15 cellular contexts compared by ENCODE assay signal in genomic region chr16:77443834-77444460, GRCh38. TPM values are rescaled to one million over a fixed set of nuclear protein-coding genes. Genes with fewer than 3 reads are reported as not detected.
A peak's percentile ranks its signal among the peaks of the same experiment; 100 is the strongest.
DNase-seq lines count a peak whose midpoint lies in the region; ATAC-seq and TF ChIP-seq lines count a peak whose summit lies in the region.
"Had no signal": no experiment of that assay in that cellular context is flagged by ENCODE, and none has a peak within 500 bp of the region (broad histone marks: within the 10 kb centered on the region; RNA-seq: fewer than 3 reads in every experiment).

No MANE protein-coding gene starts in this region.

- no peak for ATAC-seq in GM21528 (IDR thresholded peaks at IDR 0.05; ENCODE audit: low FRiP score, unreplicated experiment)
- no peak for ATAC-seq in stimulated activated memory B cell treated with anti-CD40 and anti-IgM and Interleukin-4, amounts not matched to agents 10 μg/mL and 1 μg/mL and 100 μg/mL, for 72 hours
- ATAC-seq: PC-3 had no signal

- peaks cover 12% of the 10 kb centered on the region for H3K4me1 ChIP-seq in HEK293 (ENCODE audit: control insufficient read depth, insufficient read depth, low read length)

- POLR2A ChIA-PET in HEK293 (lab: Yijun Ruan, JAX), result no interaction called here

- H3K4me3 Mint-ChIP-seq in stimulated activated memory B cell treated with anti-CD40 and anti-IgM and Interleukin-4, amounts not matched to agents 10 μg/mL and 1 μg/mL and 100 μg/mL, for 72 hours, result no peak overlapping the region

- TF ChIP-seq CTCF in HEK293 (tag by site-specific recombination; IDR thresholded peaks at IDR 0.05), result no peak

- H3K4me1 Mint-ChIP-seq in stimulated activated memory B cell treated with anti-CD40 and anti-IgM and Interleukin-4, amounts not matched to agents 10 μg/mL and 1 μg/mL and 100 μg/mL, for 72 hours, result no peaks in the 10 kb centered on the region

- H3K9me3 ChIP-seq in HEK293 (ENCODE audit: control insufficient read depth, insufficient read depth, low read depth, low read length), result no peaks in the 10 kb centered on the region

- H3K27ac ChIP-seq in HEK293 (ENCODE audit: extremely low read depth, low read depth, low read length), result no peak overlapping the region

- no peaks in the 10 kb centered on the region for H3K27me3 Mint-ChIP-seq in stimulated activated memory B cell treated with anti-CD40 and anti-IgM and Interleukin-4, amounts not matched to agents 10 μg/mL and 1 μg/mL and 100 μg/mL, for 72 hours

- no peaks in the 10 kb centered on the region for H3K36me3 Mint-ChIP-seq in stimulated activated memory B cell treated with anti-CD40 and anti-IgM and Interleukin-4, amounts not matched to agents 10 μg/mL and 1 μg/mL and 100 μg/mL, for 72 hours

- CTCF ChIA-PET in HEK293 (lab: Yijun Ruan, JAX), result no interaction called here

- H3K27ac Mint-ChIP-seq in stimulated activated memory B cell treated with anti-CD40 and anti-IgM and Interleukin-4, amounts not matched to agents 10 μg/mL and 1 μg/mL and 100 μg/mL, for 72 hours, result no peak overlapping the region

- H3K4me3 ChIP-seq in HEK293 (ENCODE audit: low read depth, low read length), result no peak overlapping the region

- no peaks in the 10 kb centered on the region for H3K9me3 Mint-ChIP-seq in stimulated activated memory B cell treated with anti-CD40 and anti-IgM and Interleukin-4, amounts not matched to agents 10 μg/mL and 1 μg/mL and 100 μg/mL, for 72 hours

- DNase-seq in DMS153 (lab: John Stamatoyannopoulos, UW) (peak; percentile 89), NCI-H2081 (lab: John Stamatoyannopoulos, UW) (peak; percentile 57 to 91), NCI-H774 (lab: John Stamatoyannopoulos, UW) (peak; percentile 41), HT-29 (ENCODE audit: low spot score) (no peak)
- DNase-seq: AML-193, DND-41, H7, MM.1S, NCI-H1694 treated with DMSO at 0.1 percent for 48 hours, NCI-H446 treated with DMSO at 0.1 percent for 48 hours, PC-3, T1000 had no signal

- no peaks in the 10 kb centered on the region for H3K36me3 ChIP-seq in HEK293 (ENCODE audit: control insufficient read depth in 2 of 2, insufficient read depth in 1 of 2, low read length in 2 of 2)

TF ChIP-seq in HEK293, 187 proteins besides CTCF, POLR2A, EP300 and RAD21 (continues in another document):
- TF ChIP-seq ZNF707 (tag by site-specific recombination; IDR thresholded peaks at IDR 0.05) (no peak), ZNF292 (tag by site-specific recombination; IDR thresholded peaks at IDR 0.05; ENCODE audit: borderline replicate concordance, low read depth) (no peak), ZNF426 (tag by site-specific recombination; IDR thresholded peaks at IDR 0.05) (no peak), ZNF639 (tag by site-specific recombination; IDR thresholded peaks at IDR 0.05) (no peak), ZBTB11 (tag by site-specific recombination; conservative IDR thresholded peaks at IDR 0.05; ENCODE audit: low read depth) (no peak), HOXA7 (CRISPR knock-in tag; IDR thresholded peaks at IDR 0.05; ENCODE audit: borderline replicate concordance) (no peak), REST (tag by site-specific recombination; IDR thresholded peaks at IDR 0.05) (no peak), PATZ1 (tag by site-specific recombination; IDR thresholded peaks at IDR 0.05) (no peak), ZNF214 (tag by site-specific recombination; IDR thresholded peaks at IDR 0.05; ENCODE audit: borderline replicate concordance) (no peak)

RNA-seq across cellular contexts. Expression of gene ADAMTS18, which starts 9.1 kb away (rescaled TPM):
- total RNA-seq in HT-29 (2014; rRNA removed; shearing (Covaris generic)), result not detected in 2 replicates
- total RNA-seq: PC-3 had no signal
